1 cellular context compared by ENCODE assay signal in the genomic region with DNA sequence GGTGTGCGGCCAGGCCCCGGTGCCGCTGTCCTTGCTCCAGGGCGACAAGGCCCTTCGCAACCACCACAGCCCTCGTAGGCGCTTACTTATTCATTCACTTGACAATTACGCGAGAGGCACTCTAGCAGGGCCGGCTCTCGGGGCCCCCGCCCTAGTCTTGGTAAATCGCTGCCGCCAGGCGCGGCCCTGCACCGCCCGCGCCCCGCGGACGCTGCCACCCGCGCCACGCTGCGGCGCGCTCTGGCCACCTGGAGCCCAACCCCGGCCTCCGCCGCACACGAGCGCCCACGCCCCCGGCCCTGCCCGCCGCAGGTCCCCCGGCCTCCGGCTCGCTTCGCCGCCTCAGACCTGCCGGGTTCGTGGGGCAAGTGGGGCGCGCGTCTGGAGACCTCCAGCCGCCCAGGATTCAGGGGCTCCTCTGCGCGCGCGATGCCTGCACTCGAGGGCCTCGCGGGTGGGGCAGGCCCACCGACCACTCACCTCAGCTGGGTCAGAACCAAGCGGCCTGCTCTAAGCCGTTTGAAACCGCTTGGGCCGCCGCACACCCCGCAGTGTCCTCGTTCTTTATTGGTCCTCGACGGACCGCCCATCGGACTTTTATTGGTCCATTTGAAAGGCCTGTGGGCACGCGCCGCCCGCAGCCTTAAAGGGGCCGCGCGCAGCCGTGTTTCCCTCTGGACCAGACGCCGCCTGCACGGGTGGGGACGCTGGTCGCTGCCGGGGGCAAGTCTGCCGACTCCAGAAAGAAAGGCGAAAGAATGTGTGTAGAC.
TF ChIP-seq lines count a peak whose summit lies in the region.

A gene (minus strand): TSS at position 541 of the 770 bp plus-strand sequence. CDS start 25,049 bp downstream, outside the sequence.

TF ChIP-seq in GM23338, 12 proteins besides CTCF, POLR2A, EP300 and RAD21 (continued from another document):
- TF ChIP-seq, protein P1, sequence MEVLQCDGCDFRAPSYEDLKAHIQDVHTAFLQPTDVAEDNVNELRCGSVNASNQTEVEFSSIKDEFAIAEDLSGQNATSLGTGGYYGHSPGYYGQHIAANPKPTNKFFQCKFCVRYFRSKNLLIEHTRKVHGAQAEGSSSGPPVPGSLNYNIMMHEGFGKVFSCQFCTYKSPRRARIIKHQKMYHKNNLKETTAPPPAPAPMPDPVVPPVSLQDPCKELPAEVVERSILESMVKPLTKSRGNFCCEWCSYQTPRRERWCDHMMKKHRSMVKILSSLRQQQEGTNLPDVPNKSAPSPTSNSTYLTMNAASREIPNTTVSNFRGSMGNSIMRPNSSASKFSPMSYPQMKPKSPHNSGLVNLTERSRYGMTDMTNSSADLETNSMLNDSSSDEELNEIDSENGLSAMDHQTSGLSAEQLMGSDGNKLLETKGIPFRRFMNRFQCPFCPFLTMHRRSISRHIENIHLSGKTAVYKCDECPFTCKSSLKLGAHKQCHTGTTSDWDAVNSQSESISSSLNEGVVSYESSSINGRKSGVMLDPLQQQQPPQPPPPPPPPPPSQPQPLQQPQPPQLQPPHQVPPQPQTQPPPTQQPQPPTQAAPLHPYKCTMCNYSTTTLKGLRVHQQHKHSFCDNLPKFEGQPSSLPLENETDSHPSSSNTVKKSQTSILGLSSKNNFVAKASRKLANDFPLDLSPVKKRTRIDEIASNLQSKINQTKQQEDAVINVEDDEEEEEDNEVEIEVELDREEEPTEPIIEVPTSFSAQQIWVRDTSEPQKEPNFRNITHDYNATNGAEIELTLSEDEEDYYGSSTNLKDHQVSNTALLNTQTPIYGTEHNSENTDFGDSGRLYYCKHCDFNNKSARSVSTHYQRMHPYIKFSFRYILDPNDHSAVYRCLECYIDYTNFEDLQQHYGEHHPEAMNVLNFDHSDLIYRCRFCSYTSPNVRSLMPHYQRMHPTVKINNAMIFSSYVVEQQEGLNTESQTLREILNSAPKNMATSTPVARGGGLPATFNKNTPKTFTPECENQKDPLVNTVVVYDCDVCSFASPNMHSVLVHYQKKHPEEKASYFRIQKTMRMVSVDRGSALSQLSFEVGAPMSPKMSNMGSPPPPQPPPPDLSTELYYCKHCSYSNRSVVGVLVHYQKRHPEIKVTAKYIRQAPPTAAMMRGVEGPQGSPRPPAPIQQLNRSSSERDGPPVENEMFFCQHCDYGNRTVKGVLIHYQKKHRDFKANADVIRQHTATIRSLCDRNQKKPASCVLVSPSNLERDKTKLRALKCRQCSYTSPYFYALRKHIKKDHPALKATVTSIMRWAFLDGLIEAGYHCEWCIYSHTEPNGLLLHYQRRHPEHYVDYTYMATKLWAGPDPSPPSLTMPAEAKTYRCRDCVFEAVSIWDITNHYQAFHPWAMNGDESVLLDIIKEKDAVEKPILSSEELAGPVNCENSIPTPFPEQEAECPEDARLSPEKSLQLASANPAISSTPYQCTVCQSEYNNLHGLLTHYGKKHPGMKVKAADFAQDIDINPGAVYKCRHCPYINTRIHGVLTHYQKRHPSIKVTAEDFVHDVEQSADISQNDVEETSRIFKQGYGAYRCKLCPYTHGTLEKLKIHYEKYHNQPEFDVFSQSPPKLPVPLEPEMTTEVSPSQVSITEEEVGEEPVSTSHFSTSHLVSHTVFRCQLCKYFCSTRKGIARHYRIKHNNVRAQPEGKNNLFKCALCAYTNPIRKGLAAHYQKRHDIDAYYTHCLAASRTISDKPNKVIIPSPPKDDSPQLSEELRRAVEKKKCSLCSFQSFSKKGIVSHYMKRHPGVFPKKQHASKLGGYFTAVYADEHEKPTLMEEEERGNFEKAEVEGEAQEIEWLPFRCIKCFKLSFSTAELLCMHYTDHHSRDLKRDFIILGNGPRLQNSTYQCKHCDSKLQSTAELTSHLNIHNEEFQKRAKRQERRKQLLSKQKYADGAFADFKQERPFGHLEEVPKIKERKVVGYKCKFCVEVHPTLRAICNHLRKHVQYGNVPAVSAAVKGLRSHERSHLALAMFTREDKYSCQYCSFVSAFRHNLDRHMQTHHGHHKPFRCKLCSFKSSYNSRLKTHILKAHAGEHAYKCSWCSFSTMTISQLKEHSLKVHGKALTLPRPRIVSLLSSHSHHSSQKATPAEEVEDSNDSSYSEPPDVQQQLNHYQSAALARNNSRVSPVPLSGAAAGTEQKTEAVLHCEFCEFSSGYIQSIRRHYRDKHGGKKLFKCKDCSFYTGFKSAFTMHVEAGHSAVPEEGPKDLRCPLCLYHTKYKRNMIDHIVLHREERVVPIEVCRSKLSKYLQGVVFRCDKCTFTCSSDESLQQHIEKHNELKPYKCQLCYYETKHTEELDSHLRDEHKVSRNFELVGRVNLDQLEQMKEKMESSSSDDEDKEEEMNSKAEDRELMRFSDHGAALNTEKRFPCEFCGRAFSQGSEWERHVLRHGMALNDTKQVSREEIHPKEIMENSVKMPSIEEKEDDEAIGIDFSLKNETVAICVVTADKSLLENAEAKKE (CRISPR knock-in tag; IDR thresholded peaks at IDR 0.05): no peak
- TF ChIP-seq ZNF331 (CRISPR knock-in tag; IDR thresholded peaks at IDR 0.05; ENCODE audit: low read depth): no peak
- no peak for TF ChIP-seq STAT1 (IDR thresholded peaks at IDR 0.05; ENCODE audit: unreplicated experiment)
